8 cellular contexts compared by ENCODE assay signal in genomic region chr17:59107306-59107670, GRCh38. TPM values are rescaled to one million over a fixed set of nuclear protein-coding genes. Genes with fewer than 3 reads are reported as not detected.
DNase-seq lines count a peak whose midpoint lies in the region; ATAC-seq and TF ChIP-seq lines count a peak whose summit lies in the region.

No MANE protein-coding gene starts in this region.

- H3K9me3 Mint-ChIP-seq in activated T-helper 2 cell treated with anti-CD3 and anti-CD28 coated beads, Interferon-gamma antibody, Interleukin-2, Interleukin-4, amounts not matched to agents 10 μg/mL and 5 μg/mL and 100 μg/mL, durations not matched to agents 14 hours and 24 hours and 36 hours: no peaks in the 10 kb centered on the region

- peak overlapping the region; percentile 89 for H3K9ac ChIP-seq in iPS-20b (ENCODE audit: low read depth, low read length)

- no peaks in the 10 kb centered on the region for H3K27me3 ChIP-seq in iPS-20b (ENCODE audit: insufficient read depth, low read length)

- peaks cover 37% of the 10 kb centered on the region for H3K36me3 ChIP-seq in iPS-20b (ENCODE audit: insufficient read depth, low read depth, low read length)

- no peaks in the 10 kb centered on the region for H3K4me1 ChIP-seq in iPS-20b (ENCODE audit: insufficient read depth, low read length)

- DNase-seq in NCI-H2029 treated with DMSO at 0.1 percent for 48 hours (lab: John Stamatoyannopoulos, UW) (peak; percentile 54), NCI-H2029 (lab: John Stamatoyannopoulos, UW) (no peak), substantia nigra (lab: John Stamatoyannopoulos, UW) (peak in 1 of 49 donors; percentile 15), ecto neural progenitor cell (ENCODE audit: low spot score) (no peak), GM13976 (ENCODE audit: low spot score) (no peak)
- no peak for DNase-seq in activated T-helper 2 cell treated with anti-CD3 and anti-CD28 coated beads, Interferon-gamma antibody, Interleukin-2, Interleukin-4, amounts not matched to agents 10 μg/mL and 5 μg/mL and 100 μg/mL, durations not matched to agents 14 hours and 24 hours and 36 hours (ENCODE audit: low spot score)

- in situ Hi-C loops in GM13976 (cut with MboI; ENCODE audit: low sequenced_read_pairs, unreplicated experiment): no loop called here

- intact Hi-C loops in activated T-helper 2 cell treated with anti-CD3 and anti-CD28 coated beads, Interferon-gamma antibody, Interleukin-2, Interleukin-4, amounts not matched to agents 10 μg/mL and 5 μg/mL and 100 μg/mL, durations not matched to agents 14 hours and 24 hours and 36 hours (cut with micrococcal nuclease): loop anchor here (2.0 to 10.0 kb wide), 4 partner anchors 115 to 782 kb away; partner anchors contain the start of genes GDPD1 and TSPOAP1

- H3K9me3 ChIP-seq in iPS-20b (ENCODE audit: insufficient read depth, low read depth, low read length): no peaks in the 10 kb centered on the region

- peak overlapping the region; percentile 93 for H3K27ac Mint-ChIP-seq in activated T-helper 2 cell treated with anti-CD3 and anti-CD28 coated beads, Interferon-gamma antibody, Interleukin-2, Interleukin-4, amounts not matched to agents 10 μg/mL and 5 μg/mL and 100 μg/mL, durations not matched to agents 14 hours and 24 hours and 36 hours

- no peaks in the 10 kb centered on the region for H3K27me3 Mint-ChIP-seq in activated T-helper 2 cell treated with anti-CD3 and anti-CD28 coated beads, Interferon-gamma antibody, Interleukin-2, Interleukin-4, amounts not matched to agents 10 μg/mL and 5 μg/mL and 100 μg/mL, durations not matched to agents 14 hours and 24 hours and 36 hours (ENCODE audit: low read depth)

- H3K27ac ChIP-seq in iPS-20b (ENCODE audit: low read length): peak overlapping the region; percentile 6
- peak overlapping the region; percentile 87 for H3K27ac ChIP-seq in substantia nigra (ENCODE audit: low read depth, low read length, poor library complexity, severe bottlenecking)

- peak overlapping the region; percentile 94 for H3K4me3 Mint-ChIP-seq in activated T-helper 2 cell treated with anti-CD3 and anti-CD28 coated beads, Interferon-gamma antibody, Interleukin-2, Interleukin-4, amounts not matched to agents 10 μg/mL and 5 μg/mL and 100 μg/mL, durations not matched to agents 14 hours and 24 hours and 36 hours (ENCODE audit: low read depth)

- TF ChIP-seq CTCF in GM13976 (IDR thresholded peaks at IDR 0.05; ENCODE audit: borderline replicate concordance, control extremely low read depth, extremely low read depth, insufficient read depth, missing control alignments): no peak

- H3K4me3 ChIP-seq in iPS-20b (ENCODE audit: low read length): peak overlapping the region; percentile 98

- no peak for ATAC-seq in GM21526 (IDR thresholded peaks at IDR 0.05; ENCODE audit: low FRiP score, unreplicated experiment)

- H3K4me1 Mint-ChIP-seq in activated T-helper 2 cell treated with anti-CD3 and anti-CD28 coated beads, Interferon-gamma antibody, Interleukin-2, Interleukin-4, amounts not matched to agents 10 μg/mL and 5 μg/mL and 100 μg/mL, durations not matched to agents 14 hours and 24 hours and 36 hours (ENCODE audit: low read depth): peaks cover 43% of the 10 kb centered on the region

- H3K36me3 Mint-ChIP-seq in activated T-helper 2 cell treated with anti-CD3 and anti-CD28 coated beads, Interferon-gamma antibody, Interleukin-2, Interleukin-4, amounts not matched to agents 10 μg/mL and 5 μg/mL and 100 μg/mL, durations not matched to agents 14 hours and 24 hours and 36 hours (ENCODE audit: low read depth): peaks cover 54% of the 10 kb centered on the region

RNA-seq across cellular contexts. Expression of gene TRIM37, which starts 0.6 kb away (rescaled TPM):
- total RNA-seq in activated T-helper 2 cell treated with anti-CD3 and anti-CD28 coated beads, Interferon-gamma antibody, Interleukin-2, Interleukin-4, amounts not matched to agents 10 μg/mL and 5 μg/mL and 100 μg/mL, durations not matched to agents 14 hours and 24 hours and 36 hours: 28.4 and 31.4 TPM in 2 replicates

RNA-seq across cellular contexts. Expression of gene SKA2, which starts 47.7 kb away (rescaled TPM):
- 62.2 and 69.9 TPM in 2 replicates for total RNA-seq in activated T-helper 2 cell treated with anti-CD3 and anti-CD28 coated beads, Interferon-gamma antibody, Interleukin-2, Interleukin-4, amounts not matched to agents 10 μg/mL and 5 μg/mL and 100 μg/mL, durations not matched to agents 14 hours and 24 hours and 36 hours

RNA-seq across cellular contexts. Expression of gene PRR11, which starts 48.3 kb away (rescaled TPM):
- 50.2 and 51.5 TPM in 2 replicates for total RNA-seq in activated T-helper 2 cell treated with anti-CD3 and anti-CD28 coated beads, Interferon-gamma antibody, Interleukin-2, Interleukin-4, amounts not matched to agents 10 μg/mL and 5 μg/mL and 100 μg/mL, durations not matched to agents 14 hours and 24 hours and 36 hours
